Comparison of ENCODE assay signal across 14 cellular contexts in genomic region chr20:45174434-45175364, GRCh38. TPM values are rescaled to one million over a fixed set of nuclear protein-coding genes. Genes with fewer than 3 reads are reported as not detected.
A peak's percentile ranks its signal among the peaks of the same experiment; 100 is the strongest.
DNase-seq lines count a peak whose midpoint lies in the region; ATAC-seq and TF ChIP-seq lines count a peak whose summit lies in the region.
"Had no signal": no experiment of that assay in that cellular context is flagged by ENCODE, and none has a peak within 500 bp of the region (broad histone marks: within the 10 kb centered on the region; RNA-seq: fewer than 3 reads in every experiment).

TSS of gene PI3 (plus strand) at chr20:45174902. CDS start at chr20:45174923, 21 bp downstream.

- H3K36me3 Mint-ChIP-seq in type B pancreatic cell, result no peaks in the 10 kb centered on the region

- no peak for TF ChIP-seq EP300 in upper lobe of left lung (IDR thresholded peaks at IDR 0.05)

- no peaks in the 10 kb centered on the region for H3K9me3 Mint-ChIP-seq in type B pancreatic cell

- H3K4me1 ChIP-seq in breast epithelium, result no peaks in the 10 kb centered on the region
- H3K4me1 ChIP-seq in upper lobe of left lung, result no peaks in the 10 kb centered on the region
- no peaks in the 10 kb centered on the region for H3K4me1 ChIP-seq in HAP-1
- H3K4me1 ChIP-seq: psoas muscle, testis had no signal

- H3K27me3 Mint-ChIP-seq in type B pancreatic cell, result peaks cover 15% of the 10 kb centered on the region

- H3K27ac Mint-ChIP-seq in type B pancreatic cell, result no peak within 1 kb of the TSS

- no peaks in the 10 kb centered on the region for H3K27me3 ChIP-seq in breast epithelium
- H3K27me3 ChIP-seq in kidney epithelial cell (ENCODE audit: control insufficient read depth, insufficient read depth, low read length), result no peaks in the 10 kb centered on the region
- no peaks in the 10 kb centered on the region for H3K27me3 ChIP-seq in upper lobe of left lung
- no peaks in the 10 kb centered on the region for H3K27me3 ChIP-seq in HAP-1 (ENCODE audit: low read depth)
- H3K27me3 ChIP-seq: testis had no signal

- WGBS in upper lobe of left lung, 2 donors, result 61 to 64% methylated on average over 8 of the region's 8 CpGs

- H3K9me3 ChIP-seq in breast epithelium (no peaks in the 10 kb centered on the region), upper lobe of left lung (peaks cover 0 to under 1% (median 0%) of the 10 kb centered on the region in 4 donors), HAP-1 (no peaks in the 10 kb centered on the region)
- H3K9me3 ChIP-seq: psoas muscle, testis had no signal

- H3K36me3 ChIP-seq in breast epithelium, result no peaks in the 10 kb centered on the region
- no peaks in the 10 kb centered on the region for H3K36me3 ChIP-seq in kidney epithelial cell (ENCODE audit: control insufficient read depth, insufficient read depth, low read length)
- no peaks in the 10 kb centered on the region for H3K36me3 ChIP-seq in upper lobe of left lung
- H3K36me3 ChIP-seq in HAP-1 (replicated peaks), result no peaks in the 10 kb centered on the region

- H3K27ac ChIP-seq in breast epithelium, result no peak within 1 kb of the TSS
- H3K27ac ChIP-seq in upper lobe of left lung, result peak within 1 kb of the TSS in 1 of 4 donors; percentile 37
- H3K27ac ChIP-seq: psoas muscle, testis had no signal

- TF ChIP-seq POLR2A in breast epithelium (IDR thresholded peaks at IDR 0.05) (no peak), upper lobe of left lung (IDR thresholded peaks at IDR 0.05) (no peak)

- in situ Hi-C loops in HAP-1 (cut with MboI; ENCODE audit: low sequenced_read_pairs), result no loop called here

- intact Hi-C loops in breast epithelium (cut with DNase I; ENCODE audit: low total_unique reads), result no loop called here

- H3K4me1 Mint-ChIP-seq in type B pancreatic cell (ENCODE audit: unreplicated experiment), result peaks cover 7% of the 10 kb centered on the region

- DNase-seq in HuH-7 (ENCODE audit: low spot score) (peak; percentile 35), breast epithelium (ENCODE audit: low spot score in 2 of 2) (peak; percentile 32 to 55), kidney epithelial cell (ENCODE audit: low read depth) (peak; percentile 21), upper lobe of left lung (peak in 1 of 2 donors; percentile 87), HAP-1 (ENCODE audit: low spot score in 2 of 2) (no peak), type B pancreatic cell (ENCODE audit: extremely low spot score, unreplicated experiment) (no peak)
- DNase-seq: activated CD8-positive, alpha-beta memory T cell treated with anti-CD3 and anti-CD28 coated beads for 24 hours; GDM1; NCI-H2227 treated with DMSO at 0.1 percent for 48 hours; psoas muscle; testis had no signal

- H3K4me3 Mint-ChIP-seq in type B pancreatic cell, result no peak within 1 kb of the TSS

- peak; percentile 46 to 58 for ATAC-seq in upper lobe of left lung (ENCODE audit: low FRiP score in 2 of 2)
- ATAC-seq in GM19395 (IDR thresholded peaks at IDR 0.05; ENCODE audit: unreplicated experiment), result no peak
- ATAC-seq: psoas muscle had no signal

- H3K4me3 ChIP-seq in breast epithelium, result no peak within 1 kb of the TSS
- H3K4me3 ChIP-seq in kidney epithelial cell (ENCODE audit: low read depth, low read length), result no peak within 1 kb of the TSS
- H3K4me3 ChIP-seq in upper lobe of left lung, result no peak within 1 kb of the TSS
- no peak within 1 kb of the TSS for H3K4me3 ChIP-seq in HAP-1
- H3K4me3 ChIP-seq: psoas muscle, testis had no signal

- no peak for TF ChIP-seq CTCF in breast epithelium (IDR thresholded peaks at IDR 0.05)
- no peak for TF ChIP-seq CTCF in kidney epithelial cell (IDR thresholded peaks at IDR 0.05; ENCODE audit: insufficient read depth, low read length, poor library complexity, severe bottlenecking)
- TF ChIP-seq CTCF in upper lobe of left lung (IDR thresholded peaks at IDR 0.05), result no peak
- no peak for TF ChIP-seq CTCF in type B pancreatic cell (conservative IDR thresholded peaks at IDR 0.05)

RNA-seq across cellular contexts. Expression of gene PI3, which starts in this region (rescaled TPM):
- total RNA-seq in breast epithelium, result 1 to 10 TPM in 1 of 3 donors, under 1 TPM in 1, not detected in 1; 0.88 to 5.9 TPM
- not detected in 2 replicates for total RNA-seq in kidney epithelial cell
- total RNA-seq in upper lobe of left lung, result 10 to 100 TPM in 1 of 6 donors, 1 to 10 TPM in 4, not detected in 1; 3.2 to 16.7 (median 5.2) TPM
- 3.7 and 6.9 TPM in 2 replicates for total RNA-seq in type B pancreatic cell (ENCODE audit: low replicate concordance)
- total RNA-seq: glomerular endothelial cell, myocyte had no signal

Comparison
In these comparisons a context has a peak if more than half of its experiments do, and no peak if none do; other contexts are left out.
1. Peak in DNase-seq in kidney epithelial cell; RNA of the gene not detected or under 1 TPM.
2. DNase-seq: peak in HuH-7 (single experiment) and breast epithelium (2 of 2); none in HAP-1 (0 of 2) and type B pancreatic cell (single experiment).